11 cellular contexts compared by ENCODE assay signal in the genomic region with DNA sequence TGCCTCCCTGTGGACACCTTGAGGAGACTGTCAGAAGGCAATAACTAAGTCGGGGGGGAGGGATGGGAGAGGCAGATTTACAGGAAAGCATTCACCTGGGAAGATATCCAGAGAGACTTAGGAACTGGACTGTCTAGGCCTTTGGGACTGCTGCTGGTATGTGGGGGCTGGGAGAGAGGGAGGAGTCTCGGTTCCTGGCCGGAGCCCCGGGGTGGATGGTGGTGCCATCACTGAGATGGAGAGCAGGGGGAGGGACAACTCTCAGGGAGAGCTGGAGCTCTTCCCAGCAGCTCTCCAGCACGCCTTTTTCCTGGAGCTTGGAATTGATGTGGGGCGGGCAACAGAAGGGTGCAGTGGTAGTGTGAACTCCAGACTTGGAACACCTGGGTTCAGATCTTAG. TPM values are rescaled to one million over a fixed set of nuclear protein-coding genes. Genes with fewer than 3 reads are reported as not detected.
DNase-seq lines count a peak whose midpoint lies in the region; ATAC-seq and TF ChIP-seq lines count a peak whose summit lies in the region.
"Had no signal": no experiment of that assay in that cellular context is flagged by ENCODE, and none has a peak within 500 bp of the region (broad histone marks: within the 10 kb centered on the region; RNA-seq: fewer than 3 reads in every experiment).

No MANE protein-coding gene starts in this region.

- H3K36me3 ChIP-seq in smooth muscle cell (ENCODE audit: low read depth): peaks cover 3% of the 10 kb centered on the region
- H3K36me3 ChIP-seq in PC-3 (ENCODE audit: low read depth, low read length): peaks cover 28% of the 10 kb centered on the region

- no TSS peak for BruUV-seq in PC-3 (replicated peaks; lab: Mats Ljungman, UMichigan)

- no peaks in the 10 kb centered on the region for H3K79me2 ChIP-seq in smooth muscle cell (ENCODE audit: low read depth)
- H3K79me2 ChIP-seq in PC-3 (ENCODE audit: low read length): peaks cover 37% of the 10 kb centered on the region

- TF ChIP-seq CTCF in smooth muscle cell (IDR thresholded peaks at IDR 0.05; ENCODE audit: borderline replicate concordance, insufficient read depth, poor library complexity, severe bottlenecking) (no peak), PC-3 (conservative IDR thresholded peaks at IDR 0.05; ENCODE audit: low read depth, low read length) (no peak)

- intact Hi-C loops in PC-3 (cut with micrococcal nuclease): no loop called here

- peaks cover 2% of the 10 kb centered on the region for H3F3A ChIP-seq in smooth muscle cell (ENCODE audit: low read depth)
- no peaks in the 10 kb centered on the region for H3F3A ChIP-seq in PC-3 (ENCODE audit: low read length, unreplicated experiment)

- H3K27me3 ChIP-seq in smooth muscle cell (ENCODE audit: low read depth) (no peaks in the 10 kb centered on the region), PC-3 (ENCODE audit: low read length) (no peaks in the 10 kb centered on the region)
- H3K27me3 ChIP-seq: BLaER1 had no signal

- H3K4me3 ChIP-seq in smooth muscle cell (no peak overlapping the region), PC-3 (ENCODE audit: low read length) (no peak overlapping the region)
- H3K4me3 ChIP-seq: BLaER1 had no signal

- CTCF ChIA-PET in PC-3 (lab: Charles Lee): no interaction called here

- H3K27ac ChIP-seq in smooth muscle cell (ENCODE audit: low read depth): no peak overlapping the region
- H3K27ac ChIP-seq in PC-3 (ENCODE audit: low read length): no peak overlapping the region
- H3K27ac ChIP-seq: BLaER1 had no signal

- no peaks in the 10 kb centered on the region for H3K9me2 ChIP-seq in PC-3 (replicated peaks; ENCODE audit: low read length)

- H3K4me2 ChIP-seq in smooth muscle cell: no peak overlapping the region
- H3K4me2 ChIP-seq in PC-3 (ENCODE audit: low read length): no peak overlapping the region
- H3K4me2 ChIP-seq: BLaER1 had no signal

- H4K20me1 ChIP-seq in smooth muscle cell (ENCODE audit: low read depth) (no peaks in the 10 kb centered on the region), PC-3 (ENCODE audit: low read length) (no peaks in the 10 kb centered on the region)
- H4K20me1 ChIP-seq: BLaER1 had no signal

- 59% methylated on average over 6 of the region's 6 CpGs for WGBS in smooth muscle cell (ENCODE audit: low lambda C conversion rate)

- POLR2A ChIA-PET in PC-3 (lab: Charles Lee; ENCODE audit: unreplicated experiment): no interaction called here

- peak; percentile 81 for DNase-seq in AG08395 (ENCODE audit: low spot score)
- DNase-seq in NCI-H510A treated with DMSO at 0.1 percent for 48 hours (lab: John Stamatoyannopoulos, UW): peak; percentile 97
- peak; percentile 97 for DNase-seq in globus pallidus (ENCODE audit: low spot score)
- DNase-seq in occipital lobe (lab: John Stamatoyannopoulos, UW): peak; percentile 77
- no peak for DNase-seq in NCI-H1694 (lab: John Stamatoyannopoulos, UW)
- DNase-seq in smooth muscle cell (lab: John Stamatoyannopoulos, UW; ENCODE audit: unreplicated experiment): no peak
- no peak for DNase-seq in PC-3
- DNase-seq in activated naive CD4-positive, alpha-beta T cell treated with anti-CD3 and anti-CD28 coated beads, Interleukin-2, amount 50 U/mL, for 16 hours: no peak
- DNase-seq: naive thymus-derived CD4-positive, alpha-beta T cell; OCI-M1 had no signal

- H3K9ac ChIP-seq in smooth muscle cell (ENCODE audit: low read depth) (no peak overlapping the region), PC-3 (ENCODE audit: low read length) (no peak overlapping the region)
- H3K9ac ChIP-seq: BLaER1 had no signal

- H3K4me1 ChIP-seq in smooth muscle cell (ENCODE audit: low read depth) (peaks cover 8% of the 10 kb centered on the region), PC-3 (ENCODE audit: insufficient read depth, low read length) (peaks cover 28% of the 10 kb centered on the region)

- H3K9me3 ChIP-seq in smooth muscle cell (replicated peaks; ENCODE audit: low read depth): no peaks in the 10 kb centered on the region
- H3K9me3 ChIP-seq in PC-3 (ENCODE audit: low read length): no peaks in the 10 kb centered on the region
- H3K9me3 ChIP-seq: BLaER1 had no signal

- no peak for ATAC-seq in PC-3
- ATAC-seq: naive thymus-derived CD4-positive, alpha-beta T cell had no signal

- H2AFZ ChIP-seq in smooth muscle cell (ENCODE audit: low read depth) (no peak overlapping the region), PC-3 (ENCODE audit: low read length) (no peak overlapping the region)

RNA-seq across cellular contexts. Expression of gene PTPRF, which starts 22.1 kb away (rescaled TPM):
- total RNA-seq in occipital lobe (37.6 TPM), smooth muscle cell (51.5 and 71.0 TPM in 2 replicates), PC-3 (2014; rRNA removed) (67.4 and 100 TPM in 2 replicates)
- 39.9 and 69.9 TPM in 2 replicates for polyA plus RNA-seq in smooth muscle cell
- polyA plus RNA-seq: naive thymus-derived CD4-positive, alpha-beta T cell had no signal

Comparison
In these comparisons a context has a peak if more than half of its experiments do, and no peak if none do; other contexts are left out.
1. DNase-seq: peak in AG08395 (single experiment), NCI-H510A treated with DMSO at 0.1 percent for 48 hours (single experiment), globus pallidus (single experiment) and occipital lobe (single experiment); none in NCI-H1694 (single experiment), smooth muscle cell (single experiment), PC-3 (single experiment) and activated naive CD4-positive, alpha-beta T cell treated with anti-CD3 and anti-CD28 coated beads, Interleukin-2, amount 50 U/mL, for 16 hours (single experiment).